ENCODE assay signal across 1 cellular context in the genomic region with DNA sequence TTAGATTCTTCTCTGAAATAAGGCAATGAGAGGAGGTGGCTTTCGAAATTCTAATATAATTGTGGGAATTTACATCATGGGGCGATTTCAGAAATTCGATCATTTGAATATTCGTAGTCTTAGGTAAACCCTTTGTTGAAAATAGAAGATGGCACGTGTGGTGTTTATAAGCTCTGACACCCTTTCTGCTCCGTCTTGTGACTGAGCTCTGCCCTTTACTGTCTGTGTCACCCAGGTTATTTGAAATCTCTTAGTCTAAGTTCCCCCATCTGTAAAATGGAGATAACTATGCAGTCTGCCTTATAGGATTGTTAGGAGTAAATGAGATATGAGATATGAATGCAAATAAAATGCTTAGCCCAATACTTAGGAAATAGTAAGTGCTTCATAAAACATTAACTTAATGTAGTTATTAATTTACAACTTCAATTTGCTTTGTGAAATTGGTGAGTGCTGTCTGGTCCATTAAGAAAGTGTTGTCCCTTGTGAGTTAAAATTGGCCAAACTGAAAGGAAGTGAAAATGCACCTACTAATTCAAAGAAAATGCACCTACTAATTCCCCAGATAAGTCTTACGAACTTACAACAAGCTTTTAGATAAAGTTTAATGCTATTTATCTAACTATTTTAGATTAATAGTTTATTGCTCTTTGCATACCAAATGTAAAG.
TF ChIP-seq lines count a peak whose summit lies in the region.

No MANE protein-coding gene starts in this region.

TF ChIP-seq in H1, 55 proteins besides CTCF, POLR2A, EP300 and RAD21:
- TF ChIP-seq, protein P1, sequence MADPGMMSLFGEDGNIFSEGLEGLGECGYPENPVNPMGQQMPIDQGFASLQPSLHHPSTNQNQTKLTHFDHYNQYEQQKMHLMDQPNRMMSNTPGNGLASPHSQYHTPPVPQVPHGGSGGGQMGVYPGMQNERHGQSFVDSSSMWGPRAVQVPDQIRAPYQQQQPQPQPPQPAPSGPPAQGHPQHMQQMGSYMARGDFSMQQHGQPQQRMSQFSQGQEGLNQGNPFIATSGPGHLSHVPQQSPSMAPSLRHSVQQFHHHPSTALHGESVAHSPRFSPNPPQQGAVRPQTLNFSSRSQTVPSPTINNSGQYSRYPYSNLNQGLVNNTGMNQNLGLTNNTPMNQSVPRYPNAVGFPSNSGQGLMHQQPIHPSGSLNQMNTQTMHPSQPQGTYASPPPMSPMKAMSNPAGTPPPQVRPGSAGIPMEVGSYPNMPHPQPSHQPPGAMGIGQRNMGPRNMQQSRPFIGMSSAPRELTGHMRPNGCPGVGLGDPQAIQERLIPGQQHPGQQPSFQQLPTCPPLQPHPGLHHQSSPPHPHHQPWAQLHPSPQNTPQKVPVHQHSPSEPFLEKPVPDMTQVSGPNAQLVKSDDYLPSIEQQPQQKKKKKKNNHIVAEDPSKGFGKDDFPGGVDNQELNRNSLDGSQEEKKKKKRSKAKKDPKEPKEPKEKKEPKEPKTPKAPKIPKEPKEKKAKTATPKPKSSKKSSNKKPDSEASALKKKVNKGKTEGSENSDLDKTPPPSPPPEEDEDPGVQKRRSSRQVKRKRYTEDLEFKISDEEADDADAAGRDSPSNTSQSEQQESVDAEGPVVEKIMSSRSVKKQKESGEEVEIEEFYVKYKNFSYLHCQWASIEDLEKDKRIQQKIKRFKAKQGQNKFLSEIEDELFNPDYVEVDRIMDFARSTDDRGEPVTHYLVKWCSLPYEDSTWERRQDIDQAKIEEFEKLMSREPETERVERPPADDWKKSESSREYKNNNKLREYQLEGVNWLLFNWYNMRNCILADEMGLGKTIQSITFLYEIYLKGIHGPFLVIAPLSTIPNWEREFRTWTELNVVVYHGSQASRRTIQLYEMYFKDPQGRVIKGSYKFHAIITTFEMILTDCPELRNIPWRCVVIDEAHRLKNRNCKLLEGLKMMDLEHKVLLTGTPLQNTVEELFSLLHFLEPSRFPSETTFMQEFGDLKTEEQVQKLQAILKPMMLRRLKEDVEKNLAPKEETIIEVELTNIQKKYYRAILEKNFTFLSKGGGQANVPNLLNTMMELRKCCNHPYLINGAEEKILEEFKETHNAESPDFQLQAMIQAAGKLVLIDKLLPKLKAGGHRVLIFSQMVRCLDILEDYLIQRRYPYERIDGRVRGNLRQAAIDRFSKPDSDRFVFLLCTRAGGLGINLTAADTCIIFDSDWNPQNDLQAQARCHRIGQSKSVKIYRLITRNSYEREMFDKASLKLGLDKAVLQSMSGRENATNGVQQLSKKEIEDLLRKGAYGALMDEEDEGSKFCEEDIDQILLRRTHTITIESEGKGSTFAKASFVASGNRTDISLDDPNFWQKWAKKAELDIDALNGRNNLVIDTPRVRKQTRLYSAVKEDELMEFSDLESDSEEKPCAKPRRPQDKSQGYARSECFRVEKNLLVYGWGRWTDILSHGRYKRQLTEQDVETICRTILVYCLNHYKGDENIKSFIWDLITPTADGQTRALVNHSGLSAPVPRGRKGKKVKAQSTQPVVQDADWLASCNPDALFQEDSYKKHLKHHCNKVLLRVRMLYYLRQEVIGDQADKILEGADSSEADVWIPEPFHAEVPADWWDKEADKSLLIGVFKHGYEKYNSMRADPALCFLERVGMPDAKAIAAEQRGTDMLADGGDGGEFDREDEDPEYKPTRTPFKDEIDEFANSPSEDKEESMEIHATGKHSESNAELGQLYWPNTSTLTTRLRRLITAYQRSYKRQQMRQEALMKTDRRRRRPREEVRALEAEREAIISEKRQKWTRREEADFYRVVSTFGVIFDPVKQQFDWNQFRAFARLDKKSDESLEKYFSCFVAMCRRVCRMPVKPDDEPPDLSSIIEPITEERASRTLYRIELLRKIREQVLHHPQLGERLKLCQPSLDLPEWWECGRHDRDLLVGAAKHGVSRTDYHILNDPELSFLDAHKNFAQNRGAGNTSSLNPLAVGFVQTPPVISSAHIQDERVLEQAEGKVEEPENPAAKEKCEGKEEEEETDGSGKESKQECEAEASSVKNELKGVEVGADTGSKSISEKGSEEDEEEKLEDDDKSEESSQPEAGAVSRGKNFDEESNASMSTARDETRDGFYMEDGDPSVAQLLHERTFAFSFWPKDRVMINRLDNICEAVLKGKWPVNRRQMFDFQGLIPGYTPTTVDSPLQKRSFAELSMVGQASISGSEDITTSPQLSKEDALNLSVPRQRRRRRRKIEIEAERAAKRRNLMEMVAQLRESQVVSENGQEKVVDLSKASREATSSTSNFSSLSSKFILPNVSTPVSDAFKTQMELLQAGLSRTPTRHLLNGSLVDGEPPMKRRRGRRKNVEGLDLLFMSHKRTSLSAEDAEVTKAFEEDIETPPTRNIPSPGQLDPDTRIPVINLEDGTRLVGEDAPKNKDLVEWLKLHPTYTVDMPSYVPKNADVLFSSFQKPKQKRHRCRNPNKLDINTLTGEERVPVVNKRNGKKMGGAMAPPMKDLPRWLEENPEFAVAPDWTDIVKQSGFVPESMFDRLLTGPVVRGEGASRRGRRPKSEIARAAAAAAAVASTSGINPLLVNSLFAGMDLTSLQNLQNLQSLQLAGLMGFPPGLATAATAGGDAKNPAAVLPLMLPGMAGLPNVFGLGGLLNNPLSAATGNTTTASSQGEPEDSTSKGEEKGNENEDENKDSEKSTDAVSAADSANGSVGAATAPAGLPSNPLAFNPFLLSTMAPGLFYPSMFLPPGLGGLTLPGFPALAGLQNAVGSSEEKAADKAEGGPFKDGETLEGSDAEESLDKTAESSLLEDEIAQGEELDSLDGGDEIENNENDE (IDR thresholded peaks at IDR 0.05; ENCODE audit: insufficient replicate concordance, low read length) = no peak
